Comparison of ENCODE assay signal across 11 cellular contexts in genomic region chr12:48786591-48787544, GRCh38. TPM values are rescaled to one million over a fixed set of nuclear protein-coding genes. Genes with fewer than 3 reads are reported as not detected.
DNase-seq lines count a peak whose midpoint lies in the region; ATAC-seq and TF ChIP-seq lines count a peak whose summit lies in the region.
"Had no signal": no experiment of that assay in that cellular context is flagged by ENCODE, and none has a peak within 500 bp of the region (broad histone marks: within the 10 kb centered on the region; RNA-seq: fewer than 3 reads in every experiment).

No MANE protein-coding gene starts in this region.

- H2AFZ ChIP-seq in ACC112 (ENCODE audit: low read length, unreplicated experiment), result no peak overlapping the region
- no peak overlapping the region for H2AFZ ChIP-seq in neural progenitor cell (replicated peaks)

- H3K36me3 ChIP-seq in ACC112 (ENCODE audit: insufficient read depth, low read length) (no peaks in the 10 kb centered on the region), neural progenitor cell (no peaks in the 10 kb centered on the region), H7 (replicated peaks; ENCODE audit: control insufficient read depth, insufficient read depth, low read length) (no peaks in the 10 kb centered on the region)

- TF ChIP-seq CTCF in fibroblast of mammary gland (conservative IDR thresholded peaks at IDR 0.05; ENCODE audit: control insufficient read depth, insufficient read depth, low read depth, low read length) (no peak), neural progenitor cell (IDR thresholded peaks at IDR 0.05) (no peak)

- H3K9me3 Mint-ChIP-seq in neural progenitor cell, result no peaks in the 10 kb centered on the region
- H3K9me3 Mint-ChIP-seq in stimulated activated naive B cell treated with anti-CD40 and anti-IgM and Interleukin-4, amounts not matched to agents 10 μg/mL and 1 μg/mL and 100 μg/mL, for 72 hours, result no peaks in the 10 kb centered on the region

- H3K36me3 Mint-ChIP-seq in neural progenitor cell, result peaks cover 3% of the 10 kb centered on the region
- H3K36me3 Mint-ChIP-seq in stimulated activated naive B cell treated with anti-CD40 and anti-IgM and Interleukin-4, amounts not matched to agents 10 μg/mL and 1 μg/mL and 100 μg/mL, for 72 hours, result no peaks in the 10 kb centered on the region

- H3K27ac ChIP-seq in ACC112 (ENCODE audit: low read depth, low read length), result no peak overlapping the region
- no peak overlapping the region for H3K27ac ChIP-seq in neural progenitor cell

- peaks cover 22% of the 10 kb centered on the region for H4K20me1 ChIP-seq in neural progenitor cell (ENCODE audit: low read depth)

- peak overlapping the region; percentile 95 for H3K4me3 Mint-ChIP-seq in neural progenitor cell
- H3K4me3 Mint-ChIP-seq in stimulated activated naive B cell treated with anti-CD40 and anti-IgM and Interleukin-4, amounts not matched to agents 10 μg/mL and 1 μg/mL and 100 μg/mL, for 72 hours, result no peak overlapping the region

- in situ Hi-C loops in SK-MEL-5 (cut with HindIII; ENCODE audit: low pct_unique_long_range_greater_than_20kb, low sequenced_read_pairs), result no loop called here

- H3K27me3 Mint-ChIP-seq in neural progenitor cell (ENCODE audit: insufficient read depth, low read depth), result peaks cover 3% of the 10 kb centered on the region
- peaks cover 46 to 50% of the 10 kb centered on the region in 2 donors for H3K27me3 Mint-ChIP-seq in stimulated activated naive B cell treated with anti-CD40 and anti-IgM and Interleukin-4, amounts not matched to agents 10 μg/mL and 1 μg/mL and 100 μg/mL, for 72 hours

- H3K4me1 Mint-ChIP-seq in neural progenitor cell, result peaks cover 33% of the 10 kb centered on the region
- peaks cover 7 to 14% of the 10 kb centered on the region in 2 donors for H3K4me1 Mint-ChIP-seq in stimulated activated naive B cell treated with anti-CD40 and anti-IgM and Interleukin-4, amounts not matched to agents 10 μg/mL and 1 μg/mL and 100 μg/mL, for 72 hours

- H3K27me3 ChIP-seq in ACC112 (ENCODE audit: insufficient read depth, low read length) (no peaks in the 10 kb centered on the region), neural progenitor cell (no peaks in the 10 kb centered on the region), H7 (ENCODE audit: control insufficient read depth, insufficient read depth, low read length) (peaks cover 16% of the 10 kb centered on the region)

- no peak overlapping the region for H3K27ac Mint-ChIP-seq in neural progenitor cell
- no peak overlapping the region for H3K27ac Mint-ChIP-seq in stimulated activated naive B cell treated with anti-CD40 and anti-IgM and Interleukin-4, amounts not matched to agents 10 μg/mL and 1 μg/mL and 100 μg/mL, for 72 hours

- H3K4me1 ChIP-seq in ACC112 (ENCODE audit: control insufficient read depth, insufficient read depth, low read length, unreplicated experiment) (peaks cover 12% of the 10 kb centered on the region), neural progenitor cell (peaks cover 13% of the 10 kb centered on the region)

- H3K4me3 ChIP-seq in ACC112 (ENCODE audit: low read depth, low read length), result peak overlapping the region; percentile 87
- peak overlapping the region; percentile 65 for H3K4me3 ChIP-seq in fibroblast of mammary gland (ENCODE audit: control insufficient read depth, low read depth, low read length)
- peak overlapping the region; percentile 96 for H3K4me3 ChIP-seq in neural progenitor cell
- no peak overlapping the region for H3K4me3 ChIP-seq in H7 (ENCODE audit: insufficient read depth, low read depth, low read length)

- peaks cover 12% of the 10 kb centered on the region for H3F3A ChIP-seq in neural progenitor cell (ENCODE audit: low read depth)

- H3K9me3 ChIP-seq in neural progenitor cell (ENCODE audit: low read depth), result no peaks in the 10 kb centered on the region

- H3K79me2 ChIP-seq in ACC112 (ENCODE audit: control insufficient read depth, insufficient read depth, low read length, unreplicated experiment) (peaks cover 26% of the 10 kb centered on the region), neural progenitor cell (ENCODE audit: low read depth) (peaks cover 53% of the 10 kb centered on the region)

- DNase-seq in SK-MEL-5 (ENCODE audit: low read depth, low spot score) (peak; percentile 91), fibroblast of mammary gland (ENCODE audit: low read depth) (peak; percentile 21), neural progenitor cell (ENCODE audit: low spot score) (no peak), H7 (no peak), SKM-1 treated with dmso at 0.1 percent for 144 hours (lab: John Stamatoyannopoulos, UW; ENCODE audit: unreplicated experiment) (no peak), SIG-M5 (lab: John Stamatoyannopoulos, UW) (no peak)
- no peak for DNase-seq in stimulated activated naive B cell treated with anti-CD40 and anti-IgM and Interleukin-4, amounts not matched to agents 10 μg/mL and 1 μg/mL and 100 μg/mL, for 72 hours
- DNase-seq: anterior cingulate cortex, C1 segment of cervical spinal cord, NCI-H510A treated with DMSO at 0.1 percent for 48 hours had no signal

- H3K4me2 ChIP-seq in neural progenitor cell, result peak overlapping the region; percentile 88

- no peak for ATAC-seq in stimulated activated naive B cell treated with anti-CD40 and anti-IgM and Interleukin-4, amounts not matched to agents 10 μg/mL and 1 μg/mL and 100 μg/mL, for 72 hours (replicated peaks)

- no peak overlapping the region for H3K9ac ChIP-seq in neural progenitor cell

RNA-seq across cellular contexts. Expression of gene ADCY6, which starts 2.0 kb away (rescaled TPM):
- total RNA-seq in SK-MEL-5 (2014; rRNA removed; shearing (Covaris generic)), result 28.1 and 31.5 TPM in 2 replicates
- polyA plus RNA-seq in SK-MEL-5 (2015; cell fraction: cytosol; rRNA removed), result 28.2 and 34.8 TPM in 2 replicates
- 77.6 and 96.2 TPM in 2 replicates for polyA plus RNA-seq in SK-MEL-5 (2015; cell fraction: nucleus; rRNA removed)
- total RNA-seq in neural progenitor cell (ENCODE audit: low replicate concordance), result 22.4 and 42.4 TPM in 2 replicates
- 7.0 and 7.1 TPM in 2 replicates for total RNA-seq in H7 (2014; rRNA removed; shearing (Covaris generic))

RNA-seq across cellular contexts. Expression of gene CACNB3, which starts 31.4 kb away (rescaled TPM):
- 4.9 and 5.3 TPM in 2 replicates for total RNA-seq in SK-MEL-5 (2014; rRNA removed; shearing (Covaris generic))
- 6.3 and 8.4 TPM in 2 replicates for polyA plus RNA-seq in SK-MEL-5 (2015; cell fraction: cytosol; rRNA removed)
- 49.5 and 49.7 TPM in 2 replicates for polyA plus RNA-seq in SK-MEL-5 (2015; cell fraction: nucleus; rRNA removed)
- 25.0 and 31.3 TPM in 2 replicates for total RNA-seq in neural progenitor cell (ENCODE audit: low replicate concordance)
- 3.2 and 4.6 TPM in 2 replicates for total RNA-seq in H7 (2014; rRNA removed; shearing (Covaris generic))

Comparison
In these comparisons a context has a peak if more than half of its experiments do, and no peak if none do; other contexts are left out.
1. DNase-seq: peak in SK-MEL-5 (single experiment) and fibroblast of mammary gland (single experiment); none in neural progenitor cell (single experiment), H7 (single experiment), stimulated activated naive B cell treated with anti-CD40 and anti-IgM and Interleukin-4, amounts not matched to agents 10 μg/mL and 1 μg/mL and 100 μg/mL, for 72 hours (single experiment), SKM-1 treated with dmso at 0.1 percent for 144 hours (single experiment) and SIG-M5 (single experiment).